ENCODE assay signal across 9 cellular contexts in genomic region chr19:2607712-2608601, GRCh38.
A peak's percentile ranks its signal among the peaks of the same experiment; 100 is the strongest.
DNase-seq lines count a peak whose midpoint lies in the region; TF ChIP-seq lines count a peak whose summit lies in the region.
"Had no signal": no experiment of that assay in that cellular context is flagged by ENCODE, and none has a peak within 500 bp of the region (broad histone marks: within the 10 kb centered on the region; RNA-seq: fewer than 3 reads in every experiment).

No MANE protein-coding gene starts in this region.

- no peak overlapping the region for H3K27ac ChIP-seq in hepatocyte
- H3K27ac ChIP-seq: SJSA1 had no signal

- no peaks in the 10 kb centered on the region for H4K20me1 ChIP-seq in hepatocyte (ENCODE audit: insufficient read depth, poor library complexity, severe bottlenecking)

- H3K4me3 ChIP-seq in hepatocyte = no peak overlapping the region
- H3K4me3 ChIP-seq: SJSA1 had no signal

- H3K4me2 ChIP-seq in hepatocyte = no peak overlapping the region

- H3K9me3 ChIP-seq in hepatocyte (ENCODE audit: low read depth) = no peaks in the 10 kb centered on the region
- H3K9me3 ChIP-seq: SJSA1 had no signal

- WGBS in hepatocyte (ENCODE audit: low lambda C conversion rate, missing lambda C conversion rate) = 78% methylated on average over 47 of the region's 47 CpGs

- no peaks in the 10 kb centered on the region for H3K9me2 ChIP-seq in hepatocyte (replicated peaks; ENCODE audit: insufficient read depth)

- H3K79me2 ChIP-seq in hepatocyte = no peaks in the 10 kb centered on the region

- DNase-seq in NCI-H345 (lab: John Stamatoyannopoulos, UW) (peak; percentile 10), NCI-H345 treated with DMSO at 0.1 percent for 48 hours (lab: John Stamatoyannopoulos, UW; ENCODE audit: unreplicated experiment) (no peak), NCI-H1105 treated with DMSO at 0.1 percent for 48 hours (lab: John Stamatoyannopoulos, UW) (peak; percentile 59), hepatocyte (ENCODE audit: low spot score) (no peak), SIG-M5 (lab: John Stamatoyannopoulos, UW) (no peak), midbrain (lab: John Stamatoyannopoulos, UW) (no peak)
- peak; percentile 84 for DNase-seq in activated T-helper 9 cell treated with anti-CD3 and anti-CD28 coated beads, Interleukin-2, amount 50 U/mL, for 16 hours (ENCODE audit: low read depth)
- peak; percentile 91 to 93 for DNase-seq in stimulated activated CD4-positive, alpha-beta T cell treated with anti-CD3 and anti-CD28 coated beads, Interleukin-2, amount 100 ng/mL, for 24 hours

- H2AFZ ChIP-seq in hepatocyte = no peak overlapping the region

- TF ChIP-seq CTCF in hepatocyte (IDR thresholded peaks at IDR 0.05; ENCODE audit: poor library complexity) = no peak

- no peaks in the 10 kb centered on the region for H3K27me3 ChIP-seq in hepatocyte
- H3K27me3 ChIP-seq: SJSA1 had no signal

- peaks cover 8% of the 10 kb centered on the region for H3K4me1 ChIP-seq in hepatocyte (ENCODE audit: insufficient read depth)

- no peaks in the 10 kb centered on the region for H3K36me3 ChIP-seq in hepatocyte (replicated peaks; ENCODE audit: insufficient read depth, low read depth)
- H3K36me3 ChIP-seq: SJSA1 had no signal

Comparison
In these comparisons a context has a peak if more than half of its experiments do, and no peak if none do; other contexts are left out.
1. DNase-seq: peak in NCI-H345 (single experiment), NCI-H1105 treated with DMSO at 0.1 percent for 48 hours (single experiment), activated T-helper 9 cell treated with anti-CD3 and anti-CD28 coated beads, Interleukin-2, amount 50 U/mL, for 16 hours (single experiment) and stimulated activated CD4-positive, alpha-beta T cell treated with anti-CD3 and anti-CD28 coated beads, Interleukin-2, amount 100 ng/mL, for 24 hours (2 of 2); none in NCI-H345 treated with DMSO at 0.1 percent for 48 hours (single experiment), hepatocyte (single experiment), SIG-M5 (single experiment) and midbrain (single experiment).